30 cellular contexts compared by ENCODE assay signal in genomic region chr6:25684565-25684964, GRCh38. TPM values are rescaled to one million over a fixed set of nuclear protein-coding genes. Genes with fewer than 3 reads are reported as not detected.
"Had no signal": no experiment of that assay in that cellular context is flagged by ENCODE, and none has a peak within 500 bp of the region (broad histone marks: within the 10 kb centered on the region; RNA-seq: fewer than 3 reads in every experiment).

No MANE protein-coding gene starts in this region.

- DNase-seq: kidney glomerular epithelial cell; left cardiac atrium; lower lobe of right lung; mammary epithelial cell; mesenchymal stem cell; naive thymus-derived CD8-positive, alpha-beta T cell; nucleus accumbens; pancreas; posterior cingulate gyrus; retina; right cardiac atrium; sigmoid colon; small intestine; spleen; stimulated activated CD4-positive, alpha-beta T cell treated with anti-CD3 and anti-CD28 coated beads, Interleukin-4, amount 100 ng/mL, for 24 hours; stimulated activated naive CD4-positive, alpha-beta T cell; tibial artery; uterus had no signal

- H3K27ac ChIP-seq: lower lobe of right lung, pancreas, prostate gland, sigmoid colon, spleen, suprapubic skin, thoracic aorta, tibial artery, uterus had no signal

- H3K36me3 ChIP-seq: lower lobe of right lung, pancreas, prostate gland, sigmoid colon, spleen, suprapubic skin, thoracic aorta, tibial artery, uterus had no signal

- H3K9me3 Mint-ChIP-seq: nephron; stimulated activated effector memory CD8-positive, alpha-beta T cell treated with anti-CD3 and anti-CD28 coated beads, Interleukin-12 subunit alpha, Interleukin-12 subunit beta, amount 100 ng/mL, for 72 hours; stimulated activated naive CD8-positive, alpha-beta T cell treated with anti-CD3 and anti-CD28 coated beads, Interleukin-15, Interleukin-2, amounts not matched to agents 100 ng/mL and 50 ng/mL, for 24 hours; type B pancreatic cell had no signal

- H3K4me1 ChIP-seq: lower lobe of right lung, prostate gland, sigmoid colon, spleen, suprapubic skin, tibial artery, uterus had no signal

- FAIRE-seq: keratinocyte, pancreas, small intestine had no signal

- H3K4me3 Mint-ChIP-seq: naive thymus-derived CD8-positive, alpha-beta T cell; nephron; neural crest cell; stimulated activated effector memory CD8-positive, alpha-beta T cell treated with anti-CD3 and anti-CD28 coated beads, Interleukin-12 subunit alpha, Interleukin-12 subunit beta, amount 100 ng/mL, for 72 hours; stimulated activated naive CD8-positive, alpha-beta T cell treated with anti-CD3 and anti-CD28 coated beads, Interleukin-15, Interleukin-2, amounts not matched to agents 100 ng/mL and 50 ng/mL, for 24 hours; type B pancreatic cell had no signal

- H3K4me1 Mint-ChIP-seq: naive thymus-derived CD8-positive, alpha-beta T cell; nephron; neural crest cell; stimulated activated effector memory CD8-positive, alpha-beta T cell treated with anti-CD3 and anti-CD28 coated beads, Interleukin-12 subunit alpha, Interleukin-12 subunit beta, amount 100 ng/mL, for 72 hours had no signal

- ATAC-seq: left cardiac atrium; left lobe of liver; lower lobe of right lung; naive thymus-derived CD8-positive, alpha-beta T cell; right cardiac atrium; stimulated activated effector memory CD8-positive, alpha-beta T cell treated with anti-CD3 and anti-CD28 coated beads, Interleukin-12 subunit alpha, Interleukin-12 subunit beta, amount 100 ng/mL, for 72 hours had no signal

- H3K36me3 Mint-ChIP-seq: naive thymus-derived CD8-positive, alpha-beta T cell; stimulated activated effector memory CD8-positive, alpha-beta T cell treated with anti-CD3 and anti-CD28 coated beads, Interleukin-12 subunit alpha, Interleukin-12 subunit beta, amount 100 ng/mL, for 72 hours; type B pancreatic cell had no signal

- H3K27me3 ChIP-seq: pancreas, sigmoid colon, tibial artery, uterus had no signal

- H3K27ac Mint-ChIP-seq: naive thymus-derived CD8-positive, alpha-beta T cell; nephron; stimulated activated effector memory CD8-positive, alpha-beta T cell treated with anti-CD3 and anti-CD28 coated beads, Interleukin-12 subunit alpha, Interleukin-12 subunit beta, amount 100 ng/mL, for 72 hours; stimulated activated naive CD8-positive, alpha-beta T cell treated with anti-CD3 and anti-CD28 coated beads, Interleukin-15, Interleukin-2, amounts not matched to agents 100 ng/mL and 50 ng/mL, for 24 hours; type B pancreatic cell had no signal

- H3K4me3 ChIP-seq: lower lobe of right lung, pancreas, prostate gland, sigmoid colon, spleen, suprapubic skin, thoracic aorta, tibial artery, uterus had no signal

- H3K9me3 ChIP-seq: lower lobe of right lung, pancreas, prostate gland, spleen, suprapubic skin, thoracic aorta, tibial artery, uterus had no signal

- H3K27me3 Mint-ChIP-seq: type B pancreatic cell had no signal

RNA-seq across cellular contexts. Expression of gene SCGN, which starts 32.5 kb away (rescaled TPM):
- total RNA-seq: lower lobe of right lung; mammary epithelial cell; naive thymus-derived CD8-positive, alpha-beta T cell; neural crest cell; osteoblast; spleen; ureter had no signal
- polyA plus RNA-seq: keratinocyte; mammary epithelial cell; naive thymus-derived CD8-positive, alpha-beta T cell; spleen had no signal
